Comparison of ENCODE assay signal across 9 cellular contexts in the genomic region with DNA sequence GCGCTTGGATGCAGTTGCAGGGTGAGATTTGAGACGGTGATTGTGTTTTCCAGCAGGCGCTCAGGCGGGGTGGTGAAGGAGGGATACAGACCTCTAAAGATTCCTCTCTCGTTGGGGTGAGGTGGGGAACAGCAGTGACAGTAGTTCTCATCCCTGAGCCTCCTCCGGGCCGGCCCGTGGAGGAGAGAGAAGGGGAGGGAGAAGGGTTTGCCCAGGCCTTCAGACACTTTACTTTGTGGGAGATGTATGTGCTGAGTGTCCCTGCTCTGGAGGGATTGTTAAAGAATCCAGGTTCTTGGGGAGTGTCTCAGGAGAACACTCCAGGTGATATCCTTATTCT. TPM values are rescaled to one million over a fixed set of nuclear protein-coding genes. Genes with fewer than 3 reads are reported as not detected.
DNase-seq lines count a peak whose midpoint lies in the region; ATAC-seq and TF ChIP-seq lines count a peak whose summit lies in the region.
"Had no signal": no experiment of that assay in that cellular context is flagged by ENCODE, and none has a peak within 500 bp of the region (broad histone marks: within the 10 kb centered on the region; RNA-seq: fewer than 3 reads in every experiment).

No MANE protein-coding gene starts in this region.

- TF ChIP-seq CTCF in GM12864 (IDR thresholded peaks at IDR 0.05; ENCODE audit: low read depth, low read length, missing control alignments): no peak

- H3K4me1 ChIP-seq in mesodermal cell (ENCODE audit: control insufficient read depth, insufficient read depth, low read length, poor library complexity, severe bottlenecking): peaks cover 10% of the 10 kb centered on the region

- peak overlapping the region; percentile 64 for H3K4me3 ChIP-seq in GM12864 (ENCODE audit: low read depth, low read length)
- H3K4me3 ChIP-seq in mesodermal cell (ENCODE audit: extremely low read depth, insufficient read depth, low read length, poor library complexity, severe bottlenecking): peak overlapping the region; percentile 59
- H3K4me3 ChIP-seq: K562 had no signal

- H3K9me3 ChIP-seq in mesodermal cell (ENCODE audit: control insufficient read depth, low read length): no peaks in the 10 kb centered on the region

- peak; percentile 27 for ATAC-seq in HG03432 (IDR thresholded peaks at IDR 0.05; ENCODE audit: unreplicated experiment)

- peaks cover 9% of the 10 kb centered on the region for H3K36me3 ChIP-seq in mesodermal cell (ENCODE audit: control insufficient read depth, insufficient read depth, low read length)

- DNase-seq in GM12864 (ENCODE audit: low read depth) (no peak), caudate nucleus (lab: John Stamatoyannopoulos, UW) (no peak), DMS79 (lab: John Stamatoyannopoulos, UW) (no peak), NCI-H146 (lab: John Stamatoyannopoulos, UW) (no peak), NCI-H524 treated with DMSO at 0.1 percent for 48 hours (lab: John Stamatoyannopoulos, UW) (no peak), amygdala (lab: John Stamatoyannopoulos, UW) (no peak)

- WGBS in mesodermal cell (ENCODE audit: insufficient coverage in 2 of 2), 2 experiments: 0% methylated on average over 7 to 8 of the region's 8 CpGs

- H3K27ac ChIP-seq in caudate nucleus (ENCODE audit: low read depth, low read length) (peak overlapping the region; percentile 52), mesodermal cell (ENCODE audit: low read depth, low read length, severe bottlenecking) (no peak overlapping the region)

RNA-seq across cellular contexts. Expression of a gene that starts 41.0 kb away (rescaled TPM):
- polyA plus RNA-seq in mesodermal cell (2013, experiment 1 of 2): not detected
- polyA plus RNA-seq in mesodermal cell (2013, experiment 2 of 2): not detected

RNA-seq across cellular contexts. Expression of a gene that starts 41.5 kb away (rescaled TPM):
- 1.2 TPM for polyA plus RNA-seq in mesodermal cell (2013, experiment 1 of 2)
- 0.76 TPM for polyA plus RNA-seq in mesodermal cell (2013, experiment 2 of 2)

RNA-seq across cellular contexts. Expression of a gene that starts 45.9 kb away (rescaled TPM):
- polyA plus RNA-seq in mesodermal cell (2013, experiment 1 of 2): not detected
- polyA plus RNA-seq in mesodermal cell (2013, experiment 2 of 2): not detected
- polyA plus RNA-seq: K562 had no signal

RNA-seq across cellular contexts. Expression of a gene that starts 51.1 kb away (rescaled TPM):
- polyA plus RNA-seq in mesodermal cell (2013, experiment 1 of 2): 0.70 TPM
- 0.66 TPM for polyA plus RNA-seq in mesodermal cell (2013, experiment 2 of 2)

RNA-seq across cellular contexts. Expression of a gene that starts 56.4 kb away (rescaled TPM):
- 1.8 TPM for polyA plus RNA-seq in mesodermal cell (2013, experiment 1 of 2)
- polyA plus RNA-seq in mesodermal cell (2013, experiment 2 of 2): 1.1 TPM
